In genomic region chr7:22791204-22792158, GRCh38 we compare ENCODE assay signal across 1 cellular context.
TF ChIP-seq lines count a peak whose summit lies in the region.

No MANE protein-coding gene starts in this region.

TF ChIP-seq in HepG2, 621 proteins besides CTCF, POLR2A, EP300 and RAD21 (continued from another document):
- TF ChIP-seq ERF (CRISPR knock-in tag; IDR thresholded peaks at IDR 0.05), result no peak
- no peak for TF ChIP-seq SAP130 (CRISPR knock-in tag; IDR thresholded peaks at IDR 0.05; ENCODE audit: low read depth)
TF ChIP-seq in HepG2: peak in this region for 1.
